ENCODE assay signal across 1 cellular context in genomic region chr2:55050133-55050994, GRCh38.
TF ChIP-seq lines count a peak whose summit lies in the region.

Gene RTN4, minus strand, starts transcription at chr2:55050451. Its CDS starts 151 bp downstream, at chr2:55050300.

TF ChIP-seq in WTC11, 78 proteins besides CTCF, POLR2A, EP300 and RAD21 (continued from another document and continues in another):
- TF ChIP-seq E2F5 (CRISPR knock-in tag; IDR thresholded peaks at IDR 0.05) (peak; percentile 90; the same call in 1 of the 2 replicates), AR (CRISPR knock-in tag; IDR thresholded peaks at IDR 0.05) (no peak), PRDM15 (CRISPR knock-in tag; IDR thresholded peaks at IDR 0.05) (0 out of 2 replicates have a peak, but pooled peaks have one; percentile 24), ZNF219 (CRISPR knock-in tag; IDR thresholded peaks at IDR 0.05; ENCODE audit: borderline replicate concordance) (no peak; the same call in 1 of the 2 replicates), ZNF121 (CRISPR knock-in tag; IDR thresholded peaks at IDR 0.05) (no peak), CBFB (CRISPR knock-in tag; IDR thresholded peaks at IDR 0.05; ENCODE audit: low read depth) (no peak), MXD4 (CRISPR knock-in tag; IDR thresholded peaks at IDR 0.05; ENCODE audit: borderline replicate concordance) (no peak), TCF7 (CRISPR knock-in tag; IDR thresholded peaks at IDR 0.05; ENCODE audit: low read depth) (0 out of 2 replicates have a peak, but pooled peaks have one; percentile 27), HMGA2 (CRISPR knock-in tag; IDR thresholded peaks at IDR 0.05) (no peak), SOX15 (CRISPR knock-in tag; IDR thresholded peaks at IDR 0.05) (no peak), IRF1 (CRISPR knock-in tag; IDR thresholded peaks at IDR 0.05) (no peak), ZNF532 (CRISPR knock-in tag; IDR thresholded peaks at IDR 0.05; ENCODE audit: borderline replicate concordance) (no peak), EMX1 (CRISPR knock-in tag; IDR thresholded peaks at IDR 0.05) (no peak), RORB (CRISPR knock-in tag; IDR thresholded peaks at IDR 0.05) (no peak), PREB (CRISPR knock-in tag; IDR thresholded peaks at IDR 0.05; ENCODE audit: borderline replicate concordance) (no peak), ZNF317 (CRISPR knock-in tag; IDR thresholded peaks at IDR 0.05; ENCODE audit: borderline replicate concordance, low read depth) (0 out of 2 replicates have a peak, but pooled peaks have one; percentile 12), AFF4 (CRISPR knock-in tag; IDR thresholded peaks at IDR 0.05; ENCODE audit: borderline replicate concordance) (0 out of 2 replicates have a peak, but pooled peaks have one; percentile 32), SP1 (CRISPR knock-in tag; conservative IDR thresholded peaks at IDR 0.05) (peak; percentile 97), OVOL2 (CRISPR knock-in tag; IDR thresholded peaks at IDR 0.05; ENCODE audit: borderline replicate concordance) (no peak), FOXP4 (CRISPR knock-in tag; IDR thresholded peaks at IDR 0.05) (peak; percentile 87), IRF2 (CRISPR knock-in tag; IDR thresholded peaks at IDR 0.05; ENCODE audit: borderline replicate concordance, low read depth) (no peak), ZBTB43 (CRISPR knock-in tag; IDR thresholded peaks at IDR 0.05) (no peak; the same call in 1 of the 2 replicates), ATF6 (CRISPR knock-in tag; IDR thresholded peaks at IDR 0.05) (no peak), CDX4 (CRISPR knock-in tag; IDR thresholded peaks at IDR 0.05; ENCODE audit: borderline replicate concordance) (no peak)
